In the genomic region with DNA sequence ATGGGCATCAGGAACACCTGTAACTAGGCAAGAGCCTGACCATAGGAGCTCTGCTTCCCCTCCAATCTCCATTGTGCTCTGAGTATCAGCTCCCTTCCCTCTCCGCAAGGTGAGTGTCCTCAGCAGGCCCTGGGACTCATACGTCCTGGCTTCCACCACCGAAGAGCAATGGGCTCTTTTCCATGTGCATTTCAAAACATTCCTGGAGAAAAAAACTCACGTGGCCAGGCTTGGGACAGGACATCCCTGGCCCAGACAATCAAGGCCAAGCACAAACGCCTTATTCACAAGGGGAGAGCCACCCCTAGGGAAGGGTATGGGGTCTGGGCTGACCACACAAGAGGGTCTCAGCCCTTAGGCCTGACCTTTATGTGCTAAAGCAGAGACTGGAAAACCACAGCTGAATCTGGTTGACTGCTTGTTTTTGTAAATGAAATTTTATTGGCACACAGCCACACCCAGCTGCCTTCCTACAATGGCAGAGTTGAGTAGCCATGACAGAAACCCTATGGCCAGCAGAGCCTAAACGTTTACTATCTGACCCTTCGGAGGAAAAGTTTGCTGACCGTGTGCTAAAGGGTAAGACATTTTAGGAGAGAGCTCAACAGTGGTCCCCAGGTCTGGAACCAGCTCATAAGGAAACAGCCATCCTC, we compare ENCODE assay signal across 22 cellular contexts.
"Had no signal": no experiment of that assay in that cellular context is flagged by ENCODE, and none has a peak within 500 bp of the region (broad histone marks: within the 10 kb centered on the region; RNA-seq: fewer than 3 reads in every experiment).

No MANE protein-coding gene starts in this region.

- DNase-seq: activated CD4-positive, alpha-beta T cell treated with anti-CD3 and anti-CD28 coated beads, Interleukin-2, amount 10 ng/mL, durations not matched to agents 24 days and 14 days; activated CD4-positive, CD25-positive, alpha-beta regulatory T cell; activated CD8-positive, alpha-beta T cell treated with anti-CD3 and anti-CD28 coated beads for 36 hours; activated naive CD4-positive, alpha-beta T cell; activated naive CD8-positive, alpha-beta T cell treated with anti-CD3 and anti-CD28 coated beads, Interleukin-2, amount 10 ng/mL, durations not matched to agents 7 days and 5 days; activated T-cell treated with anti-CD3 and anti-CD28 coated beads, Interleukin-2, amount 50 U/mL, for 1 hour; amygdala; central memory CD4-positive, alpha-beta T cell; left cardiac atrium; lower lobe of right lung; nucleus accumbens; posterior cingulate gyrus; stimulated activated CD4-positive, alpha-beta T cell treated with anti-CD3 and anti-CD28 coated beads, Interleukin-4, amount 100 ng/mL, for 24 hours; stomach; T-helper 1 cell; T-helper 9 cell; trophoblast cell had no signal

- H3K36me3 Mint-ChIP-seq: activated naive CD8-positive, alpha-beta T cell treated with anti-CD3 and anti-CD28 coated beads, Interleukin-2, amount 10 ng/mL, durations not matched to agents 7 days and 5 days; brain; stimulated activated effector memory CD8-positive, alpha-beta T cell treated with anti-CD3 and anti-CD28 coated beads, Interleukin-12 subunit alpha, Interleukin-12 subunit beta, amount 100 ng/mL, for 72 hours had no signal

- H3K27ac Mint-ChIP-seq: activated CD4-positive, alpha-beta T cell treated with anti-CD3 and anti-CD28 coated beads, Interleukin-2, amount 10 ng/mL, durations not matched to agents 24 days and 14 days; activated CD8-positive, alpha-beta T cell treated with anti-CD3 and anti-CD28 coated beads for 36 hours; activated naive CD8-positive, alpha-beta T cell treated with anti-CD3 and anti-CD28 coated beads, Interleukin-2, amount 10 ng/mL, durations not matched to agents 7 days and 5 days; activated T-helper 17 cell treated with anti-CD3 and anti-CD28 coated beads, Interleukin-2, amount 50 U/mL, for 72 hours; mesothelial cell of epicardium; stimulated activated effector memory CD8-positive, alpha-beta T cell treated with anti-CD3 and anti-CD28 coated beads, Interleukin-12 subunit alpha, Interleukin-12 subunit beta, amount 100 ng/mL, for 72 hours had no signal

- H3K9me3 Mint-ChIP-seq: activated CD4-positive, alpha-beta T cell treated with anti-CD3 and anti-CD28 coated beads, Interleukin-2, amount 10 ng/mL, durations not matched to agents 24 days and 14 days; activated CD8-positive, alpha-beta T cell treated with anti-CD3 and anti-CD28 coated beads for 36 hours; activated naive CD8-positive, alpha-beta T cell treated with anti-CD3 and anti-CD28 coated beads, Interleukin-2, amount 10 ng/mL, durations not matched to agents 7 days and 5 days; activated T-helper 17 cell treated with anti-CD3 and anti-CD28 coated beads, Interleukin-2, amount 50 U/mL, for 72 hours; stimulated activated effector memory CD8-positive, alpha-beta T cell treated with anti-CD3 and anti-CD28 coated beads, Interleukin-12 subunit alpha, Interleukin-12 subunit beta, amount 100 ng/mL, for 72 hours had no signal

- H3K27me3 ChIP-seq: stomach had no signal

- H3K4me1 ChIP-seq: lower lobe of right lung had no signal

- H3K36me3 ChIP-seq: lower lobe of right lung, stomach had no signal

- H3K4me3 Mint-ChIP-seq: activated CD4-positive, alpha-beta T cell treated with anti-CD3 and anti-CD28 coated beads, Interleukin-2, amount 10 ng/mL, durations not matched to agents 24 days and 14 days; activated CD8-positive, alpha-beta T cell treated with anti-CD3 and anti-CD28 coated beads for 36 hours; activated naive CD8-positive, alpha-beta T cell treated with anti-CD3 and anti-CD28 coated beads, Interleukin-2, amount 10 ng/mL, durations not matched to agents 7 days and 5 days; activated T-helper 17 cell treated with anti-CD3 and anti-CD28 coated beads, Interleukin-2, amount 50 U/mL, for 72 hours; brain; mesothelial cell of epicardium; nephron; stimulated activated effector memory CD8-positive, alpha-beta T cell treated with anti-CD3 and anti-CD28 coated beads, Interleukin-12 subunit alpha, Interleukin-12 subunit beta, amount 100 ng/mL, for 72 hours had no signal

- H3K4me3 ChIP-seq: lower lobe of right lung, stomach had no signal

- H3K9me3 ChIP-seq: lower lobe of right lung, stomach had no signal

- ATAC-seq: activated CD8-positive, alpha-beta T cell treated with anti-CD3 and anti-CD28 coated beads for 36 hours; activated T-helper 17 cell treated with anti-CD3 and anti-CD28 coated beads, Interleukin-2, amount 50 U/mL, for 72 hours; left cardiac atrium; lower lobe of right lung; stimulated activated effector memory CD8-positive, alpha-beta T cell treated with anti-CD3 and anti-CD28 coated beads, Interleukin-12 subunit alpha, Interleukin-12 subunit beta, amount 100 ng/mL, for 72 hours had no signal

- H3K27me3 Mint-ChIP-seq: activated CD8-positive, alpha-beta T cell treated with anti-CD3 and anti-CD28 coated beads for 36 hours; brain had no signal

- H3K4me1 Mint-ChIP-seq: activated CD4-positive, alpha-beta T cell treated with anti-CD3 and anti-CD28 coated beads, Interleukin-2, amount 10 ng/mL, durations not matched to agents 24 days and 14 days; activated naive CD8-positive, alpha-beta T cell treated with anti-CD3 and anti-CD28 coated beads, Interleukin-2, amount 10 ng/mL, durations not matched to agents 7 days and 5 days; activated T-helper 17 cell treated with anti-CD3 and anti-CD28 coated beads, Interleukin-2, amount 50 U/mL, for 72 hours; stimulated activated effector memory CD8-positive, alpha-beta T cell treated with anti-CD3 and anti-CD28 coated beads, Interleukin-12 subunit alpha, Interleukin-12 subunit beta, amount 100 ng/mL, for 72 hours had no signal

- H3K27ac ChIP-seq: lower lobe of right lung, stomach had no signal
